ENCODE assay signal across 16 cellular contexts in genomic region chr7:137546671-137547070, GRCh38.
A peak's percentile ranks its signal among the peaks of the same experiment; 100 is the strongest.
DNase-seq lines count a peak whose midpoint lies in the region; ATAC-seq and TF ChIP-seq lines count a peak whose summit lies in the region.
"Had no signal": no experiment of that assay in that cellular context is flagged by ENCODE, and none has a peak within 500 bp of the region (broad histone marks: within the 10 kb centered on the region; RNA-seq: fewer than 3 reads in every experiment).

No MANE protein-coding gene starts in this region.

- no TSS peak for BruUV-seq in Caco-2 (replicated peaks; lab: Mats Ljungman, UMichigan)

- H3K27ac Mint-ChIP-seq in HFFc6 (peak overlapping the region; percentile 3; the same call in 1 of the 2 replicates), Caco-2 (ENCODE audit: unreplicated experiment) (no peak overlapping the region), type B pancreatic cell (no peak overlapping the region)
- H3K27ac Mint-ChIP-seq: CD8-positive, alpha-beta T cell had no signal

- POLR2A ChIA-PET in Caco-2 (lab: Charles Lee) = no interaction called here

- H3K27me3 Mint-ChIP-seq in HFFc6 (ENCODE audit: insufficient read depth) (peaks cover 2% of the 10 kb centered on the region; the same call in 1 of the 2 replicates), Caco-2 (ENCODE audit: insufficient read depth, unreplicated experiment) (peaks cover 10% of the 10 kb centered on the region), type B pancreatic cell (peaks cover 9% of the 10 kb centered on the region)

- no peak overlapping the region for H4K91ac ChIP-seq in trophoblast cell (ENCODE audit: low read depth, low read length)

- no peak for ATAC-seq in left colon
- ATAC-seq: CD8-positive, alpha-beta T cell; GM12878 had no signal

- H3K4me1 Mint-ChIP-seq in HFFc6 (ENCODE audit: low read depth) (peaks cover 37% of the 10 kb centered on the region), Caco-2 (ENCODE audit: low read depth, unreplicated experiment) (no peaks in the 10 kb centered on the region), type B pancreatic cell (ENCODE audit: unreplicated experiment) (no peaks in the 10 kb centered on the region)

- no peak overlapping the region for H2BK12ac ChIP-seq in trophoblast cell (ENCODE audit: low read length)

- DNase-seq in HFFc6 = peak; percentile 11
- DNase-seq in cardiac fibroblast (ENCODE audit: low read depth in 2 of 2) = peak; percentile 31 to 81
- peak; percentile 49 for DNase-seq in fibroblast of the aortic adventitia (ENCODE audit: low read depth)
- no peak for DNase-seq in left colon
- DNase-seq in trophoblast cell = no peak
- DNase-seq in Caco-2 = no peak
- DNase-seq in type B pancreatic cell (ENCODE audit: extremely low spot score, unreplicated experiment) = no peak
- DNase-seq: CD8-positive, alpha-beta T cell; DND-41; MG63; NCI-H1092 treated with DMSO at 0.1 percent for 48 hours; NCI-H2107; NCI-H2227 treated with DMSO at 0.1 percent for 48 hours; NCI-H524 had no signal

- no peak overlapping the region for H3K9ac ChIP-seq in trophoblast cell (ENCODE audit: low read length)
- H3K9ac ChIP-seq: BLaER1 had no signal

- no peak for TF ChIP-seq CTCF in HFFc6 (IDR thresholded peaks at IDR 0.05)
- no peak for TF ChIP-seq CTCF in cardiac fibroblast (IDR thresholded peaks at IDR 0.05; ENCODE audit: low read depth, low read length)
- TF ChIP-seq CTCF in fibroblast of the aortic adventitia (IDR thresholded peaks at IDR 0.05; ENCODE audit: insufficient read depth, low read length) = no peak
- TF ChIP-seq CTCF in Caco-2 (IDR thresholded peaks at IDR 0.05; ENCODE audit: insufficient read depth in 1 of 2, low read depth in 1 of 2, low read length in 1 of 2, severe bottlenecking in 1 of 2, unreplicated experiment in 1 of 2) = no peak
- TF ChIP-seq CTCF in type B pancreatic cell (conservative IDR thresholded peaks at IDR 0.05) = no peak

- H3K27me3 ChIP-seq in trophoblast cell (ENCODE audit: insufficient read depth, low read length) (no peaks in the 10 kb centered on the region), Caco-2 (replicated peaks; ENCODE audit: control insufficient read depth, insufficient read depth, low read length) (no peaks in the 10 kb centered on the region)
- H3K27me3 ChIP-seq: BLaER1, MG63 had no signal

- H3K9me3 Mint-ChIP-seq in HFFc6 (no peaks in the 10 kb centered on the region), Caco-2 (ENCODE audit: unreplicated experiment) (no peaks in the 10 kb centered on the region), type B pancreatic cell (no peaks in the 10 kb centered on the region)
- H3K9me3 Mint-ChIP-seq: CD8-positive, alpha-beta T cell had no signal

- no peak overlapping the region for H3K4ac ChIP-seq in trophoblast cell (ENCODE audit: low read depth, low read length)

- no peak overlapping the region for H3K14ac ChIP-seq in trophoblast cell (ENCODE audit: low read length)

- no peak overlapping the region for H2BK120ac ChIP-seq in trophoblast cell (ENCODE audit: insufficient read depth, low read length, poor library complexity)

- no peak overlapping the region for H3K4me3 ChIP-seq in cardiac fibroblast (replicated peaks in 1 of 2; ENCODE audit: low read depth in 2 of 2, low read length in 2 of 2)
- no peak overlapping the region for H3K4me3 ChIP-seq in fibroblast of the aortic adventitia (ENCODE audit: low read depth, low read length)
- no peak overlapping the region for H3K4me3 ChIP-seq in trophoblast cell (ENCODE audit: low read depth, low read length)
- no peak overlapping the region for H3K4me3 ChIP-seq in Caco-2 (ENCODE audit: low read depth, low read length)
- H3K4me3 ChIP-seq: BLaER1, GM12878, MG63 had no signal

- H4K12ac ChIP-seq in trophoblast cell (ENCODE audit: low read depth, low read length) = no peak overlapping the region

- H4K8ac ChIP-seq in trophoblast cell (ENCODE audit: low read depth, low read length) = no peak overlapping the region

- no peak overlapping the region for H2BK5ac ChIP-seq in trophoblast cell (ENCODE audit: low read depth, low read length, poor library complexity)

- no peaks in the 10 kb centered on the region for H3K79me2 ChIP-seq in trophoblast cell (ENCODE audit: control insufficient read depth, insufficient read depth, low read length, poor library complexity)

- H3K36me3 Mint-ChIP-seq in HFFc6 (ENCODE audit: low read depth) (peaks cover 6% of the 10 kb centered on the region), Caco-2 (ENCODE audit: insufficient read depth, unreplicated experiment) (no peaks in the 10 kb centered on the region), type B pancreatic cell (no peaks in the 10 kb centered on the region)
- H3K36me3 Mint-ChIP-seq: CD8-positive, alpha-beta T cell had no signal

- no peak overlapping the region for H3K4me2 ChIP-seq in trophoblast cell (ENCODE audit: low read length)

- H2AK5ac ChIP-seq in trophoblast cell (ENCODE audit: low read length) = no peak overlapping the region

- H3K9me3 ChIP-seq in trophoblast cell (ENCODE audit: insufficient read depth, low read depth, low read length) (no peaks in the 10 kb centered on the region), Caco-2 (no peaks in the 10 kb centered on the region)
- H3K9me3 ChIP-seq: BLaER1, MG63 had no signal

- no peak overlapping the region for H3K23ac ChIP-seq in trophoblast cell (ENCODE audit: low read length)

- H3K36me3 ChIP-seq in trophoblast cell (ENCODE audit: control insufficient read depth in 1 of 2, insufficient read depth in 2 of 2, low read length in 2 of 2) (no peaks in the 10 kb centered on the region), Caco-2 (ENCODE audit: control insufficient read depth, insufficient read depth, low read length) (no peaks in the 10 kb centered on the region)
- H3K36me3 ChIP-seq: BLaER1, MG63 had no signal

- no peak overlapping the region for H3K18ac ChIP-seq in trophoblast cell (ENCODE audit: low read length)

- H3K27ac ChIP-seq in trophoblast cell (ENCODE audit: low read depth, low read length) = no peak overlapping the region
- H3K27ac ChIP-seq: BLaER1 had no signal

- CTCF ChIA-PET in Caco-2 (lab: Charles Lee) = no interaction called here

- WGBS in trophoblast cell (ENCODE audit: extremely low coverage, insufficient coverage, insufficient read length) = no CpG with 5 or more reads among the region's 4 CpGs

- H3K4me1 ChIP-seq in trophoblast cell (ENCODE audit: control insufficient read depth in 1 of 2, insufficient read depth in 2 of 2, low read length in 2 of 2) (no peaks in the 10 kb centered on the region), Caco-2 (no peaks in the 10 kb centered on the region)

- no peaks in the 10 kb centered on the region for H3K79me1 ChIP-seq in trophoblast cell (ENCODE audit: low read length)

- intact Hi-C loops in left colon (cut with DNase I, micrococcal nuclease) (no loop called here), Caco-2 (cut with micrococcal nuclease; ENCODE audit: unreplicated experiment) (no loop called here)

- H3K4me3 Mint-ChIP-seq in HFFc6 = no peak overlapping the region
- no peak overlapping the region for H3K4me3 Mint-ChIP-seq in Caco-2 (ENCODE audit: unreplicated experiment)
- no peak overlapping the region for H3K4me3 Mint-ChIP-seq in type B pancreatic cell
- H3K4me3 Mint-ChIP-seq: CD8-positive, alpha-beta T cell had no signal

- no peak overlapping the region for H2AFZ ChIP-seq in trophoblast cell (ENCODE audit: insufficient read depth, low read length, poor library complexity)

Comparison
In these comparisons a context has a peak if more than half of its experiments do, and no peak if none do; other contexts are left out.
1. DNase-seq: peak in HFFc6 (single experiment), cardiac fibroblast (2 of 2) and fibroblast of the aortic adventitia (single experiment); none in left colon (0 of 2), trophoblast cell (0 of 2), Caco-2 (0 of 2) and type B pancreatic cell (single experiment).